ENCODE assay signal across 8 cellular contexts in genomic region chr14:106663805-106664410, GRCh38.
A peak's percentile ranks its signal among the peaks of the same experiment; 100 is the strongest.
DNase-seq lines count a peak whose midpoint lies in the region; ATAC-seq, FAIRE-seq and TF ChIP-seq lines count a peak whose summit lies in the region.
"Not testable (repeated sequence)": the region's sequence is repeated elsewhere in the genome, so short reads cannot be mapped to it uniquely, and the experiment has no call there.

No MANE protein-coding gene starts in this region.

- H3K4me3 Mint-ChIP-seq in activated CD8-positive, alpha-beta memory T cell treated with anti-CD3 and anti-CD28 coated beads, Interleukin-2, amount 10 ng/mL, durations not matched to agents 7 days and 5 days = not testable (repeated sequence)

- H3K4me1 ChIP-seq in A549; RWPE2 (ENCODE audit: insufficient read depth, poor library complexity, severe bottlenecking); body of pancreas; right lobe of liver: not testable (repeated sequence)

- TF ChIP-seq POLR2A in A549 (IDR thresholded peaks at IDR 0.05; ENCODE audit: low read length); body of pancreas (IDR thresholded peaks at IDR 0.05); right lobe of liver (IDR thresholded peaks at IDR 0.05): not testable (repeated sequence)

- WGBS in A549 (ENCODE audit: missing lambda C conversion rate) = 37% methylated on average over 11 of the region's 19 CpGs
- WGBS in body of pancreas, 2 donors = 42 to 47% methylated on average over 13 to 19 of the region's 19 CpGs
- 44% methylated on average over 9 of the region's 19 CpGs for WGBS in right lobe of liver (ENCODE audit: insufficient coverage, low coverage, low lambda C conversion rate, missing lambda C conversion rate)

- TF ChIP-seq EP300 in A549 (IDR thresholded peaks at IDR 0.05) = not testable (repeated sequence)

- not testable (repeated sequence) for H3K4me2 ChIP-seq in A549

- not testable (repeated sequence) for TF ChIP-seq RAD21 in A549 (conservative IDR thresholded peaks at IDR 0.05 in 1 of 2, IDR thresholded peaks at IDR 0.05 in 1 of 2)

- ATAC-seq in A549; RWPE2 (ENCODE audit: low read depth); body of pancreas; right lobe of liver: not testable (repeated sequence)
- peak; percentile 66 for ATAC-seq in HG03175 (IDR thresholded peaks at IDR 0.05; ENCODE audit: unreplicated experiment)
- ATAC-seq in activated CD8-positive, alpha-beta memory T cell treated with anti-CD3 and anti-CD28 coated beads, Interleukin-2, amount 10 ng/mL, durations not matched to agents 7 days and 5 days = peak; percentile 62

- in situ Hi-C loops in GM13977 (cut with MboI; ENCODE audit: low pct_unique_long_range_greater_than_20kb, low sequenced_read_pairs, unreplicated experiment) = not testable (repeated sequence)

- H3K9me3 ChIP-seq in A549; RWPE2 (ENCODE audit: severe bottlenecking); body of pancreas; right lobe of liver: not testable (repeated sequence)

- not testable (repeated sequence) for H3K27ac Mint-ChIP-seq in activated CD8-positive, alpha-beta memory T cell treated with anti-CD3 and anti-CD28 coated beads, Interleukin-2, amount 10 ng/mL, durations not matched to agents 7 days and 5 days

- H3K4me3 ChIP-seq in A549; RWPE2 (ENCODE audit: severe bottlenecking); body of pancreas; right lobe of liver: not testable (repeated sequence)

- FAIRE-seq in A549 (lab: Jason Lieb, UNC) = not testable (repeated sequence)

- H3K36me3 Mint-ChIP-seq in activated CD8-positive, alpha-beta memory T cell treated with anti-CD3 and anti-CD28 coated beads, Interleukin-2, amount 10 ng/mL, durations not matched to agents 7 days and 5 days = not testable (repeated sequence)

- not testable (repeated sequence) for H3K9me3 Mint-ChIP-seq in activated CD8-positive, alpha-beta memory T cell treated with anti-CD3 and anti-CD28 coated beads, Interleukin-2, amount 10 ng/mL, durations not matched to agents 7 days and 5 days (ENCODE audit: low read depth)

- intact Hi-C loops in body of pancreas (cut with DNase I); right lobe of liver (cut with DNase I): not testable (repeated sequence)

- POLR2A ChIA-PET in A549 (lab: Yijun Ruan, JAX) = not testable (repeated sequence)

- DNase-seq in A549 (ENCODE audit: low read depth in 1 of 2, low spot score in 1 of 2) = peak in 1 of 2 experiments; percentile 15
- peak; percentile 54 for DNase-seq in GM13977 (ENCODE audit: low spot score)
- DNase-seq in RWPE2 (ENCODE audit: low spot score); right lobe of liver: not testable (repeated sequence)
- DNase-seq in activated CD8-positive, alpha-beta memory T cell treated with anti-CD3 and anti-CD28 coated beads, Interleukin-2, amount 10 ng/mL, durations not matched to agents 7 days and 5 days = peak; percentile 87
- DNase-seq in body of pancreas = peak in 3 of 4 donors; percentile 9 to 31 (median 23)
- peak; percentile 58 for DNase-seq in stimulated activated CD4-positive, alpha-beta T cell treated with anti-CD3 and anti-CD28 coated beads, Interleukin-4, amount 100 ng/mL, for 1 hour

- CTCF ChIA-PET in A549 (lab: Yijun Ruan, JAX) = not testable (repeated sequence)
- CTCF ChIA-PET in activated CD8-positive, alpha-beta memory T cell treated with anti-CD3 and anti-CD28 coated beads, Interleukin-2, amount 10 ng/mL, durations not matched to agents 7 days and 5 days (lab: Charles Lee) = interaction anchor here (0.6 to 6.0 kb wide), 37 partner anchors 8 to 355 kb away, joined by 3 to 41 read pairs (median 6); no protein-coding TSS in a partner anchor

- peaks cover 47% of the 10 kb centered on the region for H3K27me3 Mint-ChIP-seq in activated CD8-positive, alpha-beta memory T cell treated with anti-CD3 and anti-CD28 coated beads, Interleukin-2, amount 10 ng/mL, durations not matched to agents 7 days and 5 days

- H3K27ac ChIP-seq in A549; RWPE2 (ENCODE audit: poor library complexity, severe bottlenecking); body of pancreas; right lobe of liver: not testable (repeated sequence)

- H3K36me3 ChIP-seq in RWPE2 (ENCODE audit: low read depth); body of pancreas (replicated peaks in 1 of 2; ENCODE audit: insufficient read depth in 1 of 2, low read depth in 2 of 2); right lobe of liver: not testable (repeated sequence)

- peaks cover 23% of the 10 kb centered on the region for H3K27me3 ChIP-seq in RWPE2 (ENCODE audit: insufficient read depth, poor library complexity, severe bottlenecking)
- H3K27me3 ChIP-seq in body of pancreas, right lobe of liver: not testable (repeated sequence)

- TF ChIP-seq CTCF in A549 (IDR thresholded peaks at IDR 0.05) (peak; percentile 29), GM13977 (IDR thresholded peaks at IDR 0.05; ENCODE audit: extremely low read depth, insufficient read depth, missing control alignments) (peak; percentile 94), RWPE2 (IDR thresholded peaks at IDR 0.05; ENCODE audit: poor library complexity, severe bottlenecking) (peak; percentile 24), body of pancreas (IDR thresholded peaks at IDR 0.05) (peak in 4 of 7 experiments; percentile 5 to 24 (median 22)), right lobe of liver (IDR thresholded peaks at IDR 0.05) (peak in 3 of 4 donors; percentile 11 to 30 (median 27))

- H3K4me1 Mint-ChIP-seq in activated CD8-positive, alpha-beta memory T cell treated with anti-CD3 and anti-CD28 coated beads, Interleukin-2, amount 10 ng/mL, durations not matched to agents 7 days and 5 days = not testable (repeated sequence)

Comparison
In these comparisons a context has a peak if more than half of its experiments do, and no peak if none do; other contexts are left out.
1. CTCF ChIP-seq: peak in every context shown above with its lines; median percentile 94 in GM13977; 29 in A549; 27 in right lobe of liver; 24 in RWPE2; 22 in body of pancreas.